In the genomic region with DNA sequence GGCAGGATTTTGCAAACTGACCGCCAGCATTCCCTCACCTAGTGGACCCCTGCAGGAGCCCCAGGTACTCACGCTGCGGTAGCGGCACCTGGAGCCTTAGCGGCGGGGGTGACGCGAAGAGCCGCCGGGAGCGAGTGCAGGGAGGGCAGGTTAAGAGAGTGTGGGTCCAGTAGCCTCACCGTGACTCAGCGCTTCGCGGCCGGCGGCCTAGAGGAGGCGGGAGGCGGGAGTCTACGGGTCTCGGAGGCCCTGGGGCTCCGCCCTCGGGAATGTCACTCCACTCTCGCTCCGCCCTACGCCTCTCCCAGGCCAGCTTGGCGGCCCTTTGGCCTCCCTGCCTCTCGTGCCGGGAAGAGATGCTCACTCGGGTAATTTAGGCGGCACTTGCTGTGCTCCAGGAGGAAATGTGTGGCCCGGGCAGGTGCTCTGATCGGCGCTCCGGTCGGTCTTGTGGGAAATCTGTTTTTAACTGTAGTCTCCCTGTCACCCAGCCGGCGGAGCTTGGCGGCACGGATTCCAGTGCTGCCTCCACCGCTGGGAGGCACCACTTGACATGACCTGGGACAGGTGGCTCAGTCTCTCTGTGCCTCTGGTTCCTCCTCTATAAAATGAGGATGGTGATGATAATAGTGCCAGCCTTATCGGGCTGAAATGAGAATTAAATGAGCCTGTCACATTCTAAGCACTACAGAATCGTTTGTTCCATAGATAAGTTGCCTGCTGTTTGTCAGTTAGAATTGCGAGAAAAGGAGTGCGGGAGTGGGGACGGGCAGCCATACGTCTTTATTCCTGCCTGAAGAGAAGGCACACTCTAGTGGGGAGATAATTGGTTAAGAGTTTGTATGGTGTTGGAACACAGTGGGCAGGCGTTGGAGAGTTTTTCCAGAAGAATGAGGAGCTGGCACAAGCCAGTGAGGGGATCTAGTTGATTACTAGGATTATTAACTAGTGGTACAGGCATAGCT, we compare ENCODE assay signal across 1 cellular context.
TF ChIP-seq lines count a peak whose summit lies in the region.

A gene (minus strand): TSS at position 216 of the 965 bp plus-strand sequence. CDS start 2,076 bp downstream, outside the sequence.

TF ChIP-seq in HepG2, 621 proteins besides CTCF, POLR2A, EP300 and RAD21 (continued from another document):
- TF ChIP-seq, protein P1, sequence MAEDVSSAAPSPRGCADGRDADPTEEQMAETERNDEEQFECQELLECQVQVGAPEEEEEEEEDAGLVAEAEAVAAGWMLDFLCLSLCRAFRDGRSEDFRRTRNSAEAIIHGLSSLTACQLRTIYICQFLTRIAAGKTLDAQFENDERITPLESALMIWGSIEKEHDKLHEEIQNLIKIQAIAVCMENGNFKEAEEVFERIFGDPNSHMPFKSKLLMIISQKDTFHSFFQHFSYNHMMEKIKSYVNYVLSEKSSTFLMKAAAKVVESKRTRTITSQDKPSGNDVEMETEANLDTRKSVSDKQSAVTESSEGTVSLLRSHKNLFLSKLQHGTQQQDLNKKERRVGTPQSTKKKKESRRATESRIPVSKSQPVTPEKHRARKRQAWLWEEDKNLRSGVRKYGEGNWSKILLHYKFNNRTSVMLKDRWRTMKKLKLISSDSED (CRISPR knock-in tag; IDR thresholded peaks at IDR 0.05), result no peak
- no peak for TF ChIP-seq FOXJ3 (CRISPR knock-in tag; IDR thresholded peaks at IDR 0.05; ENCODE audit: borderline replicate concordance)
- TF ChIP-seq ZFP36 (IDR thresholded peaks at IDR 0.05; ENCODE audit: borderline replicate concordance, low read depth, low read length, partially characterized antibody), result no peak
- TF ChIP-seq RNF2 (conservative IDR thresholded peaks at IDR 0.05; ENCODE audit: low read depth), result no peak
- TF ChIP-seq KLF9 (CRISPR knock-in tag; IDR thresholded peaks at IDR 0.05; ENCODE audit: low read depth), result no peak
- TF ChIP-seq ZNF670 (CRISPR knock-in tag; IDR thresholded peaks at IDR 0.05; ENCODE audit: borderline replicate concordance), result no peak
- no peak for TF ChIP-seq SMAD3 (CRISPR knock-in tag; IDR thresholded peaks at IDR 0.05)
- TF ChIP-seq, protein P2, sequence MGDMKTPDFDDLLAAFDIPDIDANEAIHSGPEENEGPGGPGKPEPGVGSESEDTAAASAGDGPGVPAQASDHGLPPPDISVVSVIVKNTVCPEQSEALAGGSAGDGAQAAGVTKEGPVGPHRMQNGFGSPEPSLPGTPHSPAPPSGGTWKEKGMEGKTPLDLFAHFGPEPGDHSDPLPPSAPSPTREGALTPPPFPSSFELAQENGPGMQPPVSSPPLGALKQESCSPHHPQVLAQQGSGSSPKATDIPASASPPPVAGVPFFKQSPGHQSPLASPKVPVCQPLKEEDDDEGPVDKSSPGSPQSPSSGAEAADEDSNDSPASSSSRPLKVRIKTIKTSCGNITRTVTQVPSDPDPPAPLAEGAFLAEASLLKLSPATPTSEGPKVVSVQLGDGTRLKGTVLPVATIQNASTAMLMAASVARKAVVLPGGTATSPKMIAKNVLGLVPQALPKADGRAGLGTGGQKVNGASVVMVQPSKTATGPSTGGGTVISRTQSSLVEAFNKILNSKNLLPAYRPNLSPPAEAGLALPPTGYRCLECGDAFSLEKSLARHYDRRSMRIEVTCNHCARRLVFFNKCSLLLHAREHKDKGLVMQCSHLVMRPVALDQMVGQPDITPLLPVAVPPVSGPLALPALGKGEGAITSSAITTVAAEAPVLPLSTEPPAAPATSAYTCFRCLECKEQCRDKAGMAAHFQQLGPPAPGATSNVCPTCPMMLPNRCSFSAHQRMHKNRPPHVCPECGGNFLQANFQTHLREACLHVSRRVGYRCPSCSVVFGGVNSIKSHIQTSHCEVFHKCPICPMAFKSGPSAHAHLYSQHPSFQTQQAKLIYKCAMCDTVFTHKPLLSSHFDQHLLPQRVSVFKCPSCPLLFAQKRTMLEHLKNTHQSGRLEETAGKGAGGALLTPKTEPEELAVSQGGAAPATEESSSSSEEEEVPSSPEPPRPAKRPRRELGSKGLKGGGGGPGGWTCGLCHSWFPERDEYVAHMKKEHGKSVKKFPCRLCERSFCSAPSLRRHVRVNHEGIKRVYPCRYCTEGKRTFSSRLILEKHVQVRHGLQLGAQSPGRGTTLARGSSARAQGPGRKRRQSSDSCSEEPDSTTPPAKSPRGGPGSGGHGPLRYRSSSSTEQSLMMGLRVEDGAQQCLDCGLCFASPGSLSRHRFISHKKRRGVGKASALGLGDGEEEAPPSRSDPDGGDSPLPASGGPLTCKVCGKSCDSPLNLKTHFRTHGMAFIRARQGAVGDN (CRISPR knock-in tag; IDR thresholded peaks at IDR 0.05), result peak; percentile 75
- TF ChIP-seq, protein P3, sequence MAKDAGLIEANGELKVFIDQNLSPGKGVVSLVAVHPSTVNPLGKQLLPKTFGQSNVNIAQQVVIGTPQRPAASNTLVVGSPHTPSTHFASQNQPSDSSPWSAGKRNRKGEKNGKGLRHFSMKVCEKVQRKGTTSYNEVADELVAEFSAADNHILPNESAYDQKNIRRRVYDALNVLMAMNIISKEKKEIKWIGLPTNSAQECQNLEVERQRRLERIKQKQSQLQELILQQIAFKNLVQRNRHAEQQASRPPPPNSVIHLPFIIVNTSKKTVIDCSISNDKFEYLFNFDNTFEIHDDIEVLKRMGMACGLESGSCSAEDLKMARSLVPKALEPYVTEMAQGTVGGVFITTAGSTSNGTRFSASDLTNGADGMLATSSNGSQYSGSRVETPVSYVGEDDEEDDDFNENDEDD (CRISPR knock-in tag; IDR thresholded peaks at IDR 0.05; ENCODE audit: borderline replicate concordance), result peak; percentile 41; the same call in 1 of the 2 replicates
- TF ChIP-seq ZNF816 (CRISPR knock-in tag; IDR thresholded peaks at IDR 0.05; ENCODE audit: borderline replicate concordance), result no peak; the same call in 1 of the 2 replicates
- no peak for TF ChIP-seq SKI (IDR thresholded peaks at IDR 0.05; ENCODE audit: partially characterized antibody)
- 0 out of 2 replicates have a peak, but pooled peaks have one; percentile 29 for TF ChIP-seq ZNF709 (CRISPR knock-in tag; IDR thresholded peaks at IDR 0.05)
- TF ChIP-seq ESRRA (CRISPR knock-in tag; IDR thresholded peaks at IDR 0.05; ENCODE audit: low read depth), result no peak
- peak; percentile 17; the same call in 1 of the 2 replicates for TF ChIP-seq FOXC1 (CRISPR knock-in tag; IDR thresholded peaks at IDR 0.05; ENCODE audit: borderline replicate concordance)
- TF ChIP-seq ZNF33B (CRISPR knock-in tag; IDR thresholded peaks at IDR 0.05), result no peak
- TF ChIP-seq ZNF737 (CRISPR knock-in tag; IDR thresholded peaks at IDR 0.05; ENCODE audit: borderline replicate concordance), result no peak
- TF ChIP-seq MEIS1 (CRISPR knock-in tag; IDR thresholded peaks at IDR 0.05; ENCODE audit: borderline replicate concordance), result 0 out of 2 replicates have a peak, but pooled peaks have one; percentile 43
- TF ChIP-seq HNRNPUL1 (IDR thresholded peaks at IDR 0.05; ENCODE audit: low read depth, low read length), result no peak
- TF ChIP-seq SMC3 (IDR thresholded peaks at IDR 0.05; ENCODE audit: low read length), result no peak
- TF ChIP-seq, protein P4, sequence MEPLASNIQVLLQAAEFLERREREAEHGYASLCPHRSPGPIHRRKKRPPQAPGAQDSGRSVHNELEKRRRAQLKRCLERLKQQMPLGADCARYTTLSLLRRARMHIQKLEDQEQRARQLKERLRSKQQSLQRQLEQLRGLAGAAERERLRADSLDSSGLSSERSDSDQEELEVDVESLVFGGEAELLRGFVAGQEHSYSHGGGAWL (CRISPR knock-in tag; IDR thresholded peaks at IDR 0.05), result peak; percentile 35; the same call in 1 of the 2 replicates
- TF ChIP-seq, protein P5, sequence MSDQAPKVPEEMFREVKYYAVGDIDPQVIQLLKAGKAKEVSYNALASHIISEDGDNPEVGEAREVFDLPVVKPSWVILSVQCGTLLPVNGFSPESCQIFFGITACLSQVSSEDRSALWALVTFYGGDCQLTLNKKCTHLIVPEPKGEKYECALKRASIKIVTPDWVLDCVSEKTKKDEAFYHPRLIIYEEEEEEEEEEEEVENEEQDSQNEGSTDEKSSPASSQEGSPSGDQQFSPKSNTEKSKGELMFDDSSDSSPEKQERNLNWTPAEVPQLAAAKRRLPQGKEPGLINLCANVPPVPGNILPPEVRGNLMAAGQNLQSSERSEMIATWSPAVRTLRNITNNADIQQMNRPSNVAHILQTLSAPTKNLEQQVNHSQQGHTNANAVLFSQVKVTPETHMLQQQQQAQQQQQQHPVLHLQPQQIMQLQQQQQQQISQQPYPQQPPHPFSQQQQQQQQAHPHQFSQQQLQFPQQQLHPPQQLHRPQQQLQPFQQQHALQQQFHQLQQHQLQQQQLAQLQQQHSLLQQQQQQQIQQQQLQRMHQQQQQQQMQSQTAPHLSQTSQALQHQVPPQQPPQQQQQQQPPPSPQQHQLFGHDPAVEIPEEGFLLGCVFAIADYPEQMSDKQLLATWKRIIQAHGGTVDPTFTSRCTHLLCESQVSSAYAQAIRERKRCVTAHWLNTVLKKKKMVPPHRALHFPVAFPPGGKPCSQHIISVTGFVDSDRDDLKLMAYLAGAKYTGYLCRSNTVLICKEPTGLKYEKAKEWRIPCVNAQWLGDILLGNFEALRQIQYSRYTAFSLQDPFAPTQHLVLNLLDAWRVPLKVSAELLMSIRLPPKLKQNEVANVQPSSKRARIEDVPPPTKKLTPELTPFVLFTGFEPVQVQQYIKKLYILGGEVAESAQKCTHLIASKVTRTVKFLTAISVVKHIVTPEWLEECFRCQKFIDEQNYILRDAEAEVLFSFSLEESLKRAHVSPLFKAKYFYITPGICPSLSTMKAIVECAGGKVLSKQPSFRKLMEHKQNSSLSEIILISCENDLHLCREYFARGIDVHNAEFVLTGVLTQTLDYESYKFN (CRISPR knock-in tag; conservative IDR thresholded peaks at IDR 0.05), result 0 out of 2 replicates have a peak, but pooled peaks have one; percentile 16
- peak; percentile 62 for TF ChIP-seq POGZ (CRISPR knock-in tag; IDR thresholded peaks at IDR 0.05)
- TF ChIP-seq, protein P6, sequence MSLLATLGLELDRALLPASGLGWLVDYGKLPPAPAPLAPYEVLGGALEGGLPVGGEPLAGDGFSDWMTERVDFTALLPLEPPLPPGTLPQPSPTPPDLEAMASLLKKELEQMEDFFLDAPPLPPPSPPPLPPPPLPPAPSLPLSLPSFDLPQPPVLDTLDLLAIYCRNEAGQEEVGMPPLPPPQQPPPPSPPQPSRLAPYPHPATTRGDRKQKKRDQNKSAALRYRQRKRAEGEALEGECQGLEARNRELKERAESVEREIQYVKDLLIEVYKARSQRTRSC (CRISPR knock-in tag; IDR thresholded peaks at IDR 0.05; ENCODE audit: low read depth), result no peak
TF ChIP-seq in HepG2: peak in this region for 68.
